Comparison of ENCODE assay signal across 31 cellular contexts in the genomic region with DNA sequence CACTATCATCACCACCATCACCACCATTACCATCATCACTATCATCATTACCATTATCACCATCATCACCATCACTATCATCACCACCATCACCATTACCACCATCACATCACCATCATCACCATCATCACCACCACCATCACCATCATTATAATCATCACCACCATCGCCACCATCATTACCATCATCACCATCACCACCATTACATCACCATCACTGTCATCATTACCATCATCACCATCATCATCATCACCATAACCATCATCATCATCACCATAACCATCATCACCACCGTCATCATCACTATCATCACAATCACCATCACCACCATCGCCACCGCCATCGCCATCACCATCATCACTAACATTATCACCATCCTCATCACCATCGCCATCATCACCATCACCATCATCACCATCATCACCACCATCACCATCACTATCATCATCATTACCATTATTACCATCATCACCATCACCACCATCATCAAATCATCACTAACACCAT. TPM values are rescaled to one million over a fixed set of nuclear protein-coding genes. Genes with fewer than 3 reads are reported as not detected.
"Had no signal": no experiment of that assay in that cellular context is flagged by ENCODE, and none has a peak within 500 bp of the region (broad histone marks: within the 10 kb centered on the region; RNA-seq: fewer than 3 reads in every experiment).

No MANE protein-coding gene starts in this region.

- ATAC-seq: left cardiac atrium; left lobe of liver; left ventricle myocardium superior; lower lobe of right lung; naive thymus-derived CD8-positive, alpha-beta T cell; pancreas; right cardiac atrium; stimulated activated effector memory CD8-positive, alpha-beta T cell treated with anti-CD3 and anti-CD28 coated beads, Interleukin-12 subunit alpha, Interleukin-12 subunit beta, amount 100 ng/mL, for 72 hours had no signal

- H3K27ac ChIP-seq: lower lobe of right lung, pancreas, prostate gland, sigmoid colon, spleen, suprapubic skin, thoracic aorta, tibial artery, vagina had no signal

- H3K4me3 ChIP-seq: lower lobe of right lung, pancreas, prostate gland, sigmoid colon, spleen, suprapubic skin, thoracic aorta, tibial artery, vagina had no signal

- H3K4me3 Mint-ChIP-seq: naive thymus-derived CD8-positive, alpha-beta T cell; nephron; neural crest cell; stimulated activated effector memory CD8-positive, alpha-beta T cell treated with anti-CD3 and anti-CD28 coated beads, Interleukin-12 subunit alpha, Interleukin-12 subunit beta, amount 100 ng/mL, for 72 hours; stimulated activated naive CD8-positive, alpha-beta T cell treated with anti-CD3 and anti-CD28 coated beads, Interleukin-15, Interleukin-2, amounts not matched to agents 100 ng/mL and 50 ng/mL, for 24 hours; type B pancreatic cell had no signal

- H3K4me1 ChIP-seq: lower lobe of right lung, pancreas, prostate gland, vagina had no signal

- H3K36me3 Mint-ChIP-seq: stimulated activated effector memory CD8-positive, alpha-beta T cell treated with anti-CD3 and anti-CD28 coated beads, Interleukin-12 subunit alpha, Interleukin-12 subunit beta, amount 100 ng/mL, for 72 hours; type B pancreatic cell had no signal

- H3K9me3 ChIP-seq: lower lobe of right lung, pancreas, prostate gland, suprapubic skin, thoracic aorta, vagina had no signal

- FAIRE-seq: keratinocyte, pancreas, small intestine had no signal

- H3K27me3 ChIP-seq: vagina had no signal

- H3K4me1 Mint-ChIP-seq: nephron; neural crest cell; stimulated activated effector memory CD8-positive, alpha-beta T cell treated with anti-CD3 and anti-CD28 coated beads, Interleukin-12 subunit alpha, Interleukin-12 subunit beta, amount 100 ng/mL, for 72 hours had no signal

- H3K9me3 Mint-ChIP-seq: neural crest cell; stimulated activated effector memory CD8-positive, alpha-beta T cell treated with anti-CD3 and anti-CD28 coated beads, Interleukin-12 subunit alpha, Interleukin-12 subunit beta, amount 100 ng/mL, for 72 hours; stimulated activated naive CD8-positive, alpha-beta T cell treated with anti-CD3 and anti-CD28 coated beads, Interleukin-15, Interleukin-2, amounts not matched to agents 100 ng/mL and 50 ng/mL, for 24 hours; type B pancreatic cell had no signal

- DNase-seq: hippocampal formation; kidney glomerular epithelial cell; left cardiac atrium; left ventricle myocardium superior; lower lobe of right lung; mammary epithelial cell; mesenchymal stem cell; naive thymus-derived CD8-positive, alpha-beta T cell; nucleus accumbens; pancreas; posterior cingulate gyrus; retina; right cardiac atrium; sigmoid colon; small intestine; spleen; stimulated activated CD4-positive, alpha-beta T cell treated with anti-CD3 and anti-CD28 coated beads, Interleukin-4, amount 100 ng/mL, for 24 hours; stimulated activated naive CD4-positive, alpha-beta T cell; tibial artery had no signal

- H3K27ac Mint-ChIP-seq: naive thymus-derived CD8-positive, alpha-beta T cell; nephron; stimulated activated effector memory CD8-positive, alpha-beta T cell treated with anti-CD3 and anti-CD28 coated beads, Interleukin-12 subunit alpha, Interleukin-12 subunit beta, amount 100 ng/mL, for 72 hours; stimulated activated naive CD8-positive, alpha-beta T cell treated with anti-CD3 and anti-CD28 coated beads, Interleukin-15, Interleukin-2, amounts not matched to agents 100 ng/mL and 50 ng/mL, for 24 hours; type B pancreatic cell had no signal

- H3K36me3 ChIP-seq: lower lobe of right lung, pancreas, prostate gland, sigmoid colon, spleen, suprapubic skin, thoracic aorta, tibial artery, vagina had no signal

RNA-seq across cellular contexts. Expression of a gene that starts 4.9 kb away (rescaled TPM):
- total RNA-seq: left lobe of liver; mammary epithelial cell; naive thymus-derived CD8-positive, alpha-beta T cell; osteoblast; spleen; suprapubic skin; thoracic aorta had no signal
- polyA plus RNA-seq: keratinocyte, mammary epithelial cell had no signal
